Comparison of ENCODE assay signal across 1 cellular context in the genomic region with DNA sequence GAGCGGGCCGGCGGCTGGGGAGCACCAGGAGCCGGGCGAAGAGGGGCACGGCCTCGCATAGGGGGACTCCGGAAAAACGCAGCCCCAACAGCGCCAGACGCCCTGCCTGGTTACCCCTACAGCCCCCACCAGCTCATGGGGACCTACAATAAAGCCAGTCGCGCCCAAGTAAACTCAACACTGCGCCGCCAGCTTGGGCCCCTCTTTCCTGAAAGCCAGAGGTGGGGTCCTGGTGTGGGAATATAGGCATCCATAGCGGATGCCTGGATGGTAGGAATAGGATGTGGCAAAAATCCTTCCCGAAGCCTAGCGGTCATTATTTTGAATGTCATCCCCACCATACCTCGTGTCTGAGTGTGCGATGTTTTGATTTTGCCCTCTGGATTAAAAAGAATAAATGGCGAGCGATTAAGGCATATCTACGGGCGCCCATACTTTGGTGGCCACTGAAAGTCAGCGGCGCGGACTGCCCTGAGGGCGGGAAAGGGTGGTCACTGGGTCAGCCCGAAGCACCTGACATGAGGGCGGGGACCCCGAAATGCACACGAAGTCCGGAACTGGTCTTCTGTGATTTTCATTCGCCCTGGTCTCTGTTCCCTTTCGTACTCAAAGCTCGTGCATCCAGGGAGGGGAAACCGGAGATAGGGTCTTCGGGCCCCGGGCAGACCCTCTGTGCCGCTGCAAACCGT.
TF ChIP-seq lines count a peak whose summit lies in the region.

A gene with protein sequence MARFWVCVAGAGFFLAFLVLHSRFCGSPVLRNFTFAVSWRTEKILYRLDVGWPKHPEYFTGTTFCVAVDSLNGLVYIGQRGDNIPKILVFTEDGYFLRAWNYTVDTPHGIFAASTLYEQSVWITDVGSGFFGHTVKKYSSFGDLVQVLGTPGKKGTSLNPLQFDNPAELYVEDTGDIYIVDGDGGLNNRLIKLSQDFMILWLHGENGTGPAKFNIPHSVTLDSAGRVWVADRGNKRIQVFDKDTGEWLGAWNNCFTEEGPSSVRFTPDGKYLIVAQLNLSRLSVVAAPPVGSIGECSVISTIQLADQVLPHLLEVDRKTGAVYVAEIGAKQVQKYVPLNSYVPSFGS (plus strand): TSS at position 577 of the 689 bp plus-strand sequence. CDS start 184 bp downstream, outside the sequence.
A gene (minus strand): TSS at position 210 of the 689 bp plus-strand sequence. CDS start 847 bp downstream, outside the sequence.

TF ChIP-seq in WTC11, 78 proteins besides CTCF, POLR2A, EP300 and RAD21 (continued from another document):
- TF ChIP-seq, protein P1, sequence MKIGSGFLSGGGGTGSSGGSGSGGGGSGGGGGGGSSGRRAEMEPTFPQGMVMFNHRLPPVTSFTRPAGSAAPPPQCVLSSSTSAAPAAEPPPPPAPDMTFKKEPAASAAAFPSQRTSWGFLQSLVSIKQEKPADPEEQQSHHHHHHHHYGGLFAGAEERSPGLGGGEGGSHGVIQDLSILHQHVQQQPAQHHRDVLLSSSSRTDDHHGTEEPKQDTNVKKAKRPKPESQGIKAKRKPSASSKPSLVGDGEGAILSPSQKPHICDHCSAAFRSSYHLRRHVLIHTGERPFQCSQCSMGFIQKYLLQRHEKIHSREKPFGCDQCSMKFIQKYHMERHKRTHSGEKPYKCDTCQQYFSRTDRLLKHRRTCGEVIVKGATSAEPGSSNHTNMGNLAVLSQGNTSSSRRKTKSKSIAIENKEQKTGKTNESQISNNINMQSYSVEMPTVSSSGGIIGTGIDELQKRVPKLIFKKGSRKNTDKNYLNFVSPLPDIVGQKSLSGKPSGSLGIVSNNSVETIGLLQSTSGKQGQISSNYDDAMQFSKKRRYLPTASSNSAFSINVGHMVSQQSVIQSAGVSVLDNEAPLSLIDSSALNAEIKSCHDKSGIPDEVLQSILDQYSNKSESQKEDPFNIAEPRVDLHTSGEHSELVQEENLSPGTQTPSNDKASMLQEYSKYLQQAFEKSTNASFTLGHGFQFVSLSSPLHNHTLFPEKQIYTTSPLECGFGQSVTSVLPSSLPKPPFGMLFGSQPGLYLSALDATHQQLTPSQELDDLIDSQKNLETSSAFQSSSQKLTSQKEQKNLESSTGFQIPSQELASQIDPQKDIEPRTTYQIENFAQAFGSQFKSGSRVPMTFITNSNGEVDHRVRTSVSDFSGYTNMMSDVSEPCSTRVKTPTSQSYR (CRISPR knock-in tag; IDR thresholded peaks at IDR 0.05), result no peak
- TF ChIP-seq KAT7 (CRISPR knock-in tag; IDR thresholded peaks at IDR 0.05; ENCODE audit: borderline replicate concordance), result peak; percentile 26; the same call in 1 of the 2 replicates
- TF ChIP-seq, protein P2, sequence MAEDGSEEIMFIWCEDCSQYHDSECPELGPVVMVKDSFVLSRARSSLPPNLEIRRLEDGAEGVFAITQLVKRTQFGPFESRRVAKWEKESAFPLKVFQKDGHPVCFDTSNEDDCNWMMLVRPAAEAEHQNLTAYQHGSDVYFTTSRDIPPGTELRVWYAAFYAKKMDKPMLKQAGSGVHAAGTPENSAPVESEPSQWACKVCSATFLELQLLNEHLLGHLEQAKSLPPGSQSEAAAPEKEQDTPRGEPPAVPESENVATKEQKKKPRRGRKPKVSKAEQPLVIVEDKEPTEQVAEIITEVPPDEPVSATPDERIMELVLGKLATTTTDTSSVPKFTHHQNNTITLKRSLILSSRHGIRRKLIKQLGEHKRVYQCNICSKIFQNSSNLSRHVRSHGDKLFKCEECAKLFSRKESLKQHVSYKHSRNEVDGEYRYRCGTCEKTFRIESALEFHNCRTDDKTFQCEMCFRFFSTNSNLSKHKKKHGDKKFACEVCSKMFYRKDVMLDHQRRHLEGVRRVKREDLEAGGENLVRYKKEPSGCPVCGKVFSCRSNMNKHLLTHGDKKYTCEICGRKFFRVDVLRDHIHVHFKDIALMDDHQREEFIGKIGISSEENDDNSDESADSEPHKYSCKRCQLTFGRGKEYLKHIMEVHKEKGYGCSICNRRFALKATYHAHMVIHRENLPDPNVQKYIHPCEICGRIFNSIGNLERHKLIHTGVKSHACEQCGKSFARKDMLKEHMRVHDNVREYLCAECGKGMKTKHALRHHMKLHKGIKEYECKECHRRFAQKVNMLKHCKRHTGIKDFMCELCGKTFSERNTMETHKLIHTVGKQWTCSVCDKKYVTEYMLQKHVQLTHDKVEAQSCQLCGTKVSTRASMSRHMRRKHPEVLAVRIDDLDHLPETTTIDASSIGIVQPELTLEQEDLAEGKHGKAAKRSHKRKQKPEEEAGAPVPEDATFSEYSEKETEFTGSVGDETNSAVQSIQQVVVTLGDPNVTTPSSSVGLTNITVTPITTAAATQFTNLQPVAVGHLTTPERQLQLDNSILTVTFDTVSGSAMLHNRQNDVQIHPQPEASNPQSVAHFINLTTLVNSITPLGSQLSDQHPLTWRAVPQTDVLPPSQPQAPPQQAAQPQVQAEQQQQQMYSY (CRISPR knock-in tag; IDR thresholded peaks at IDR 0.05), result no peak
